25 cellular contexts compared by ENCODE assay signal in the genomic region with DNA sequence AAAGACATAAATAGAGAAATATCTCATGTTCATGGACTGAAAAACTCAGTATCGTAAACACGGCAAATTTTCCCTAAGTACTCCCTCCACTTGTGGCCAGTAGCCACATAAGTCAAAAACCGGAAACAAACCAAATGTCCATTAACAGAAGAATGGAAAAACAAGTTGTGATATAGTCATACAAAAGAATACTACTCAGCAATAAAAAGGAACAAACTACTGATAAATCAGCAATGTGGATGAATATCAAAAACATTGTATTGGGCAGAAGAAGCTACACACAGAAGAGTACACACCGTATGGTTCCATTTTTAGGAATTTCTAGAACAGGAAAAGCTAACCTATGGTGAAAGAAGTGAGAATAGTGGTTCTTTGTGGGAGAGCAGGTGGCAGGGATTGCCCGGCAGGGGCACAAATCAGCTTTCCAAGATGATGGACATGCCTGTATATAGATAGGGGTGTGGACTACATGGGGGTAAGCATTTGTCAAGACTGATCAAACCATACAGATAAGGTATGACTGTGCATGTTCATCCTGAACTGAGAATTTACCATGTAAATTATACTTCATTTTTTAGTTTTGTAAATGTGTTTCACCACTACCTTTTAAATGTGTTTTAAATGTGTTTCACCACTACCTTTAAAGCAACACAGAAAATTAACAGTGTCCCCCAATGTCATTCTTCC.
"Had no signal": no experiment of that assay in that cellular context is flagged by ENCODE, and none has a peak within 500 bp of the region (broad histone marks: within the 10 kb centered on the region; RNA-seq: fewer than 3 reads in every experiment).

No MANE protein-coding gene starts in this region.

- H3K36me3 ChIP-seq: esophagus squamous epithelium, gastrocnemius medialis, heart right ventricle, left lung, lower lobe of right lung had no signal

- H3K27ac ChIP-seq: coronary artery, dorsolateral prefrontal cortex, esophagus squamous epithelium, gastrocnemius medialis, heart right ventricle, left lung, lower lobe of right lung had no signal

- H3K4me3 Mint-ChIP-seq: mesothelial cell of epicardium, naive B cell had no signal

- H3K27me3 ChIP-seq: dorsolateral prefrontal cortex, esophagus squamous epithelium, gastrocnemius medialis, heart right ventricle, left lung had no signal

- H3K4me1 ChIP-seq: gastrocnemius medialis, heart right ventricle, left lung, lower lobe of right lung had no signal

- DNase-seq: dermis blood vessel endothelial cell; dorsolateral prefrontal cortex; effector CD4-positive, alpha-beta T cell; effector memory CD4-positive, alpha-beta T cell; esophagus squamous epithelium; foreskin fibroblast; foreskin melanocyte; gastrocnemius medialis; glutamatergic neuron; head of caudate nucleus; heart right ventricle; hippocampal formation; left cardiac atrium; left lung; left ventricle myocardium superior; lower lobe of right lung; mesenchymal stem cell; mucosa of descending colon; naive B cell had no signal

- FAIRE-seq: colon, endothelial cell of umbilical vein, islet of Langerhans, keratinocyte had no signal

- H3K27ac Mint-ChIP-seq: mesothelial cell of epicardium had no signal

- H3K4me3 ChIP-seq: coronary artery, dorsolateral prefrontal cortex, esophagus squamous epithelium, gastrocnemius medialis, heart right ventricle, left lung, lower lobe of right lung, mucosa of descending colon had no signal

- H3K4me1 Mint-ChIP-seq: naive B cell had no signal

- ATAC-seq: gastrocnemius medialis, heart right ventricle, left cardiac atrium, left lung, left ventricle myocardium superior, lower lobe of right lung, mucosa of descending colon had no signal

- H3K36me3 Mint-ChIP-seq: mesothelial cell of epicardium, naive B cell had no signal

- H3K9me3 ChIP-seq: esophagus squamous epithelium, gastrocnemius medialis, left lung, lower lobe of right lung, mucosa of descending colon had no signal
